Comparison of ENCODE assay signal across 19 cellular contexts in the genomic region with DNA sequence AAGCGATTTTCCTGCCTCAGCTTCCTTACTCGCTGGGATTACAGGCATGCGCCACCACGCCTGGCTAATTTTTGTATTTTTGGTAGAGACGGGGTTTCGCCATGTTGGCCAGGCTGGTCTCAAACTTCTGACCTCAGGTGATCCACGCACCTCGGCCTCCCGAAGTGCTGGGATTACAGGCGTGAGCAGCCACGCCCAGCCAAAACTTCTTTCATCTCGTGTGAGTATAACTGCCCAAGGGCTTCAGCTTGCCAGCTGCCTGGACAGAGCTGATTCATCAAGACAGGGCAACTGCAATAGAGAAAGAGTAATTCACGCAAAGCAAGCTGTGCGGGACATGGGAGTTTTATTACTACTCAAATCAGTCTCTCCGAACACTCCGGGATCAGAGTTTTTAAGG. TPM values are rescaled to one million over a fixed set of nuclear protein-coding genes. Genes with fewer than 3 reads are reported as not detected.
"Had no signal": no experiment of that assay in that cellular context is flagged by ENCODE, and none has a peak within 500 bp of the region (broad histone marks: within the 10 kb centered on the region; RNA-seq: fewer than 3 reads in every experiment).

No MANE protein-coding gene starts in this region.

RNA-seq across cellular contexts. Expression of a gene that starts 57.4 kb away (rescaled TPM):
- total RNA-seq: activated naive CD4-positive, alpha-beta T cell treated with anti-CD3 and anti-CD28 coated beads for 36 hours; activated naive CD4-positive, alpha-beta T cell treated with anti-CD3 and anti-CD28 coated beads, Interleukin-2, amount 50 U/mL, for 72 hours; activated naive CD8-positive, alpha-beta T cell treated with anti-CD3 and anti-CD28 coated beads for 36 hours; activated naive CD8-positive, alpha-beta T cell treated with anti-CD3 and anti-CD28 coated beads, Interleukin-2, amount 10 ng/mL, durations not matched to agents 7 days and 5 days; activated T-cell treated with anti-CD3 and anti-CD28 coated beads, Interleukin-2, amount 50 U/mL, for 4 hours; activated T-cell treated with anti-CD3 and anti-CD28 coated beads, Interleukin-2, amount 50 U/mL, for 72 hours; activated T-helper 1 cell treated with anti-CD3 and anti-CD28 coated beads, Interleukin-12 subunit alpha, Interleukin-12 subunit beta, Interleukin-2, Interleukin-4 antibody, amounts not matched to agents 30 ng/mL and 10 ng/mL and 1 ng/mL, durations not matched to agents 14 hours and 24 hours and 36 hours; activated T-helper 17 cell treated with anti-CD3 and anti-CD28 coated beads, Interleukin-2, amount 50 U/mL, for 72 hours; activated T-helper 2 cell treated with anti-CD3 and anti-CD28 coated beads, Interferon-gamma antibody, Interleukin-2, Interleukin-4, amounts not matched to agents 10 μg/mL and 5 μg/mL and 100 μg/mL, durations not matched to agents 14 hours and 24 hours and 36 hours; aorta; ascending aorta; astrocyte; body of pancreas; breast epithelium; bronchial epithelial cell; cardiac muscle cell; cardiac septum; chondrocyte had no signal
- polyA plus RNA-seq: adipose tissue, aorta, cardiac muscle cell had no signal
